Comparison of ENCODE assay signal across 8 cellular contexts in the genomic region with DNA sequence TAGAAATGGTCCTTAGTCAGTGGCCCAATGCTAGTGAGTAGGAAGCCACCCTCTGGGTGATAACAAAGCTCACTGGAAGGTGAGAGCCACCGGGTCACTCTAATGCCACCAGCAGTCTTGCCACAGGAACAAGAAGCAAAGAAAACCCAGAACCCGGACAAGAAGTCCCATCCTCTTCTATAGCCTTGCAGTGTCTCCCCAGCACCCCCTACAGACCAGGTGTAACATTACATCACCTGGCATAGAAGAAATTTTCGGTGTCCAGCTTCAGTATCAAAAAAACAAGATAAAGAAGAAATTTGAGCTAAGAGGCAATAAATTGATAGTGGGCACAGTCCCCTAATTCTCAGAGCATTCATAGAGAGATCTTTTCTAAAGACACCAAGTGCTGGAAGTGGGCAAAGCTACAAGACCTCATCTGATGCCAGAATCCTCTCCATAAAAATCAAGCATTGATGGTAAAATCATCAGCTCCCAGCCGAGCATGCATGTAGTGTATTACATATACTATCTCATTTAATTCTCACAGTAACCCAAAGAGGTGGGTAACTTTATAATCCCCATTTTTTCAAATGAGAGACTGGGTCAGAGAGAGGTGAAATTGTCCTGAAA.
DNase-seq lines count a peak whose midpoint lies in the region; ATAC-seq and TF ChIP-seq lines count a peak whose summit lies in the region.

No MANE protein-coding gene starts in this region.

- in situ Hi-C loops in SK-MEL-5 (cut with HindIII; ENCODE audit: low pct_unique_long_range_greater_than_20kb, low sequenced_read_pairs): no loop called here

- no peak for ATAC-seq in HG03565 (IDR thresholded peaks at IDR 0.05; ENCODE audit: unreplicated experiment)
- ATAC-seq in GM19023 (IDR thresholded peaks at IDR 0.05; ENCODE audit: unreplicated experiment): no peak

- DNase-seq in SK-MEL-5 (ENCODE audit: low read depth, low spot score) (peak; percentile 19), iPS DF 19.7 (ENCODE audit: low read depth, low spot score) (peak; percentile 12), C1 segment of cervical spinal cord (lab: John Stamatoyannopoulos, UW) (no peak), NCI-H1436 treated with DMSO at 0.1 percent for 48 hours (lab: John Stamatoyannopoulos, UW) (no peak)

- no peak overlapping the region for H3K27ac ChIP-seq in C4-2B

- TF ChIP-seq CTCF in C4-2B (conservative IDR thresholded peaks at IDR 0.05): peak; percentile 92
- TF ChIP-seq CTCF in GM12874 (IDR thresholded peaks at IDR 0.05; ENCODE audit: insufficient read depth, low read depth, low read length): peak; percentile 81

Comparison
In these comparisons a context has a peak if more than half of its experiments do, and no peak if none do; other contexts are left out.
1. DNase-seq: peak in SK-MEL-5 (single experiment) and iPS DF 19.7 (single experiment); none in C1 segment of cervical spinal cord (0 of 14) and NCI-H1436 treated with DMSO at 0.1 percent for 48 hours (single experiment).